Comparison of ENCODE assay signal across 8 cellular contexts in the genomic region with DNA sequence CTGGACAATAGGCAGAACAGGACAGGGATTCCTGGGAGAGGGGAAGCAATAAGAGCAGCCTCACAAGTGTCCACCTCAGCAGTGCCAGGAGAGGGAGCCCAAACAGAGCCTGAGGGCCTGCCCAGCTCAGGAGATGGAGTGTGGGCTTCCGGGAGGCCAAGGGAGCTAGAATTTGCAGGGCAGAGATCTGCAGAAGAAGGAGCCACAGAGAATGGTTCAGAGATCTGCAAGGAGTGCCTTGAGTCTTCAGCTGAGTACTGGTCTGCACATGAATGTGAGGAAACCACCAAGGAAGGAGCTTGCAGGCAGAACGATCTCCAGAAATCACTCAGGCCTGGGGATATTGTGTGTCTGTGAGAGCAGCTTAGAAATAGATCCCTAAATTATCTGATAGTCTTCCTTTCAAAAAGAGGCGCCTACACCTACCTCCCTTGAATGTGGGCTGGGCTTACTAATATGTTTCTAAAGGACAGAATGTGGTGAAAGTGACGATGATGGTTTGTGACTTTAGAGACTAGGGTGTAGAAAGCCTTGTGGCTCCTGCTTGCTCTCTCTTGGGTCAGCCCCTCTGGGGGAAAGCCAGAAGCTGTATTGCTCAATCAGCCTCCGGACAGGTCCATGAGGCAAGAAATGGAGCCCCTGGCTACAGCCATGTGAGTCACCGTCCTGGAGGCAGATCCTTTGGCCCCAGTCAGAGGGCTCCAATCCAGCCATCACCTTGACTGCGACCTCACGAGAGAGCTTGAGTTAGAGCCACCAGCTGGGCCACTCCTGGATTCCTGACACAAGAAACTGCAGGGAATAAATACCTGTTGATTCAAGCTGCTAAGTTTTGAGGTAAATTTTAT. TPM values are rescaled to one million over a fixed set of nuclear protein-coding genes. Genes with fewer than 3 reads are reported as not detected.
A peak's percentile ranks its signal among the peaks of the same experiment; 100 is the strongest.
DNase-seq lines count a peak whose midpoint lies in the region; ATAC-seq and TF ChIP-seq lines count a peak whose summit lies in the region.

No MANE protein-coding gene starts in this region.

- no peaks in the 10 kb centered on the region for H3K36me3 ChIP-seq in mesodermal cell (ENCODE audit: control insufficient read depth, insufficient read depth, low read length)

- peaks cover 7% of the 10 kb centered on the region for H3K9me3 ChIP-seq in mesodermal cell (ENCODE audit: control insufficient read depth, low read length)

- TF ChIP-seq CTCF in RWPE1 (conservative IDR thresholded peaks at IDR 0.05; ENCODE audit: low read depth) (no peak), coronary artery (IDR thresholded peaks at IDR 0.05) (no peak)

- H3K27ac Mint-ChIP-seq in activated T-helper 2 cell treated with anti-CD3 and anti-CD28 coated beads, Interferon-gamma antibody, Interleukin-2, Interleukin-4, amounts not matched to agents 10 μg/mL and 5 μg/mL and 100 μg/mL, durations not matched to agents 14 hours and 24 hours and 36 hours = no peak overlapping the region

- peak; percentile 65 for ATAC-seq in HG03025 (IDR thresholded peaks at IDR 0.05; ENCODE audit: low FRiP score, unreplicated experiment)

- H3K4me3 ChIP-seq in coronary artery = no peak overlapping the region
- no peak overlapping the region for H3K4me3 ChIP-seq in mesodermal cell (ENCODE audit: extremely low read depth, insufficient read depth, low read length, poor library complexity, severe bottlenecking)

- no peaks in the 10 kb centered on the region for H3K36me3 Mint-ChIP-seq in activated T-helper 2 cell treated with anti-CD3 and anti-CD28 coated beads, Interferon-gamma antibody, Interleukin-2, Interleukin-4, amounts not matched to agents 10 μg/mL and 5 μg/mL and 100 μg/mL, durations not matched to agents 14 hours and 24 hours and 36 hours (ENCODE audit: low read depth)

- DNase-seq in stimulated activated CD4-positive, alpha-beta T cell treated with anti-CD3 and anti-CD28 coated beads, Interleukin-15, amount 100 ng/mL, for 24 hours = peak; percentile 21
- no peak for DNase-seq in stimulated activated CD4-positive, alpha-beta T cell treated with anti-CD3 and anti-CD28 coated beads, Interleukin-4, amount 100 ng/mL, for 4 hours
- DNase-seq in RWPE1 (ENCODE audit: low spot score) (no peak), coronary artery (ENCODE audit: low spot score) (peak; percentile 82)
- DNase-seq in activated T-helper 2 cell treated with anti-CD3 and anti-CD28 coated beads, Interferon-gamma antibody, Interleukin-2, Interleukin-4, amounts not matched to agents 10 μg/mL and 5 μg/mL and 100 μg/mL, durations not matched to agents 14 hours and 24 hours and 36 hours (ENCODE audit: low spot score) = no peak
- no peak for DNase-seq in activated CD4-positive, CD25-positive, alpha-beta regulatory T cell treated with anti-CD3 and anti-CD28 coated beads, Interleukin-2, amount 50 U/mL, for 72 hours

- H3K27ac ChIP-seq in RWPE1 = peak overlapping the region; percentile 53
- peak overlapping the region in 1 of 2 donors; percentile 15 for H3K27ac ChIP-seq in coronary artery
- H3K27ac ChIP-seq in mesodermal cell (ENCODE audit: low read depth, low read length, severe bottlenecking) = peak overlapping the region; percentile 2

- CTCF ChIA-PET in RWPE1 (lab: Yijun Ruan, JAX) = interaction anchor here (1.1 kb wide), 1 partner anchor 9 kb away, joined by 3 read pairs; no protein-coding TSS in a partner anchor

- intact Hi-C loops in activated T-helper 2 cell treated with anti-CD3 and anti-CD28 coated beads, Interferon-gamma antibody, Interleukin-2, Interleukin-4, amounts not matched to agents 10 μg/mL and 5 μg/mL and 100 μg/mL, durations not matched to agents 14 hours and 24 hours and 36 hours (cut with micrococcal nuclease) = loop anchor here (1.0 kb wide), 1 partner anchor 40 kb away; no protein-coding TSS in a partner anchor

- peaks cover 21% of the 10 kb centered on the region for H3K4me1 ChIP-seq in mesodermal cell (ENCODE audit: control insufficient read depth, insufficient read depth, low read length, poor library complexity, severe bottlenecking)

- POLR2A ChIA-PET in RWPE1 (lab: Yijun Ruan, JAX; ENCODE audit: low non-redundant PET) = no interaction called here

- H3K9me3 Mint-ChIP-seq in activated T-helper 2 cell treated with anti-CD3 and anti-CD28 coated beads, Interferon-gamma antibody, Interleukin-2, Interleukin-4, amounts not matched to agents 10 μg/mL and 5 μg/mL and 100 μg/mL, durations not matched to agents 14 hours and 24 hours and 36 hours = no peaks in the 10 kb centered on the region

- peaks cover 23% of the 10 kb centered on the region for H3K4me1 Mint-ChIP-seq in activated T-helper 2 cell treated with anti-CD3 and anti-CD28 coated beads, Interferon-gamma antibody, Interleukin-2, Interleukin-4, amounts not matched to agents 10 μg/mL and 5 μg/mL and 100 μg/mL, durations not matched to agents 14 hours and 24 hours and 36 hours (ENCODE audit: low read depth)

- 72 to 75% methylated on average over 6 to 7 of the region's 8 CpGs for WGBS in mesodermal cell (ENCODE audit: insufficient coverage in 2 of 2), 2 experiments

- H3K27me3 Mint-ChIP-seq in activated T-helper 2 cell treated with anti-CD3 and anti-CD28 coated beads, Interferon-gamma antibody, Interleukin-2, Interleukin-4, amounts not matched to agents 10 μg/mL and 5 μg/mL and 100 μg/mL, durations not matched to agents 14 hours and 24 hours and 36 hours (ENCODE audit: low read depth) = peaks cover 10% of the 10 kb centered on the region

- H3K4me3 Mint-ChIP-seq in activated T-helper 2 cell treated with anti-CD3 and anti-CD28 coated beads, Interferon-gamma antibody, Interleukin-2, Interleukin-4, amounts not matched to agents 10 μg/mL and 5 μg/mL and 100 μg/mL, durations not matched to agents 14 hours and 24 hours and 36 hours (ENCODE audit: low read depth) = no peak overlapping the region

RNA-seq across cellular contexts. Expression of a gene that starts 7.6 kb away (rescaled TPM):
- 25.5 TPM for polyA plus RNA-seq in mesodermal cell (2013, experiment 1 of 2)
- 24.2 TPM for polyA plus RNA-seq in mesodermal cell (2013, experiment 2 of 2)
- 42.9 and 48.8 TPM in 2 replicates for total RNA-seq in activated T-helper 2 cell treated with anti-CD3 and anti-CD28 coated beads, Interferon-gamma antibody, Interleukin-2, Interleukin-4, amounts not matched to agents 10 μg/mL and 5 μg/mL and 100 μg/mL, durations not matched to agents 14 hours and 24 hours and 36 hours

Comparison
In these comparisons a context has a peak if more than half of its experiments do, and no peak if none do; other contexts are left out.
1. DNase-seq: peak in stimulated activated CD4-positive, alpha-beta T cell treated with anti-CD3 and anti-CD28 coated beads, Interleukin-15, amount 100 ng/mL, for 24 hours (single experiment) and coronary artery (single experiment); none in stimulated activated CD4-positive, alpha-beta T cell treated with anti-CD3 and anti-CD28 coated beads, Interleukin-4, amount 100 ng/mL, for 4 hours (0 of 2), RWPE1 (single experiment), activated T-helper 2 cell treated with anti-CD3 and anti-CD28 coated beads, Interferon-gamma antibody, Interleukin-2, Interleukin-4, amounts not matched to agents 10 μg/mL and 5 μg/mL and 100 μg/mL, durations not matched to agents 14 hours and 24 hours and 36 hours (single experiment) and activated CD4-positive, CD25-positive, alpha-beta regulatory T cell treated with anti-CD3 and anti-CD28 coated beads, Interleukin-2, amount 50 U/mL, for 72 hours (single experiment).